Comparison of ENCODE assay signal across 1 cellular context in genomic region chr12:52903285-52903854, GRCh38.
TF ChIP-seq lines count a peak whose summit lies in the region.

No MANE protein-coding gene starts in this region.

TF ChIP-seq in GM23338, 12 proteins besides CTCF, POLR2A, EP300 and RAD21 (continued from another document):
- TF ChIP-seq ZNF462 (CRISPR knock-in tag; IDR thresholded peaks at IDR 0.05) (no peak), REST (IDR thresholded peaks at IDR 0.05; ENCODE audit: unreplicated experiment) (no peak), ETS1 (IDR thresholded peaks at IDR 0.05) (no peak), EZH2phosphoT487 (IDR thresholded peaks at IDR 0.05; ENCODE audit: unreplicated experiment) (no peak), JUNB (IDR thresholded peaks at IDR 0.05; ENCODE audit: unreplicated experiment) (no peak), STAT1 (IDR thresholded peaks at IDR 0.05; ENCODE audit: unreplicated experiment) (no peak)
TF ChIP-seq in GM23338: peak in this region for 2.
